ENCODE assay signal across 32 cellular contexts in genomic region chr11:75579841-75580240, GRCh38.
"Had no signal": no experiment of that assay in that cellular context is flagged by ENCODE, and none has a peak within 500 bp of the region (broad histone marks: within the 10 kb centered on the region; RNA-seq: fewer than 3 reads in every experiment).

No MANE protein-coding gene starts in this region.

- H3K36me3 ChIP-seq: ascending aorta, breast epithelium, cardiac muscle cell, colonic mucosa, esophagus squamous epithelium, heart right ventricle, WERI-Rb-1 had no signal

- H3K27me3 ChIP-seq: ascending aorta, breast epithelium, cardiac muscle cell, gastroesophageal sphincter, heart right ventricle had no signal

- FAIRE-seq: endometrium, endothelial cell of umbilical vein had no signal

- DNase-seq: activated B cell treated with CpG ODN at 0.5 μM for 24 hours; activated CD4-positive, alpha-beta memory T cell treated with anti-CD3 and anti-CD28 coated beads, Interleukin-2, amount 10 ng/mL, durations not matched to agents 7 days and 5 days; activated CD4-positive, alpha-beta T cell treated with anti-CD3 and anti-CD28 coated beads for 36 hours; activated CD4-positive, alpha-beta T cell treated with anti-CD3 and anti-CD28 coated beads, Interleukin-2, amount 10 ng/mL, durations not matched to agents 24 days and 14 days; activated CD4-positive, alpha-beta T cell treated with anti-CD3 and anti-CD28 coated beads, Interleukin-2, amount 50 U/mL, for 4 hours; activated CD8-positive, alpha-beta memory T cell treated with anti-CD3 and anti-CD28 coated beads, Interleukin-2, amount 50 U/mL, for 48 hours; activated gamma-delta T cell; activated naive CD4-positive, alpha-beta T cell; activated naive CD4-positive, alpha-beta T cell treated with anti-CD3 and anti-CD28 coated beads, Interleukin-2, amount 10 ng/mL, durations not matched to agents 7 days and 5 days; activated naive CD8-positive, alpha-beta T cell treated with anti-CD3 and anti-CD28 coated beads, Interleukin-2, amount 10 ng/mL, durations not matched to agents 7 days and 5 days; activated T-cell treated with anti-CD3 and anti-CD28 coated beads for 4 hours; activated T-cell treated with anti-CD3 and anti-CD28 coated beads, Interleukin-2, amount 50 U/mL, for 24 hours; activated T-cell treated with anti-CD3 and anti-CD28 coated beads, Interleukin-2, amount 50 U/mL, for 72 hours; central memory CD4-positive, alpha-beta T cell; cerebellar nuclear complex; colonic mucosa; effector CD8-positive, alpha-beta T cell; esophagus squamous epithelium; foreskin melanocyte; heart right ventricle; T-helper 17 cell; T1000; WERI-Rb-1 had no signal

- ATAC-seq: activated CD4-positive, alpha-beta T cell treated with anti-CD3 and anti-CD28 coated beads for 36 hours; activated CD4-positive, CD25-positive, alpha-beta regulatory T cell treated with anti-CD3 and anti-CD28 coated beads, Interleukin-2, amount 50 U/mL, for 24 hours; activated naive CD4-positive, alpha-beta T cell treated with anti-CD3 and anti-CD28 coated beads, Interleukin-2, amount 50 U/mL, for 72 hours; activated T-cell treated with anti-CD3 and anti-CD28 coated beads, Interleukin-2, amount 50 U/mL, for 72 hours; gastroesophageal sphincter; heart right ventricle; T-helper 17 cell had no signal

- H3K27ac ChIP-seq: ascending aorta, breast epithelium, cardiac muscle cell, colonic mucosa, epithelial cell of prostate, esophagus squamous epithelium, gastroesophageal sphincter, heart right ventricle, WERI-Rb-1 had no signal

- H3K9me3 ChIP-seq: ascending aorta, breast epithelium, colonic mucosa, esophagus squamous epithelium, gastroesophageal sphincter, heart right ventricle had no signal

- H3K4me1 ChIP-seq: breast epithelium had no signal

- H3K4me3 ChIP-seq: ascending aorta, breast epithelium, cardiac muscle cell, colonic mucosa, esophagus squamous epithelium, gastroesophageal sphincter, heart right ventricle had no signal
